Comparison of ENCODE assay signal across 1 cellular context in the genomic region with DNA sequence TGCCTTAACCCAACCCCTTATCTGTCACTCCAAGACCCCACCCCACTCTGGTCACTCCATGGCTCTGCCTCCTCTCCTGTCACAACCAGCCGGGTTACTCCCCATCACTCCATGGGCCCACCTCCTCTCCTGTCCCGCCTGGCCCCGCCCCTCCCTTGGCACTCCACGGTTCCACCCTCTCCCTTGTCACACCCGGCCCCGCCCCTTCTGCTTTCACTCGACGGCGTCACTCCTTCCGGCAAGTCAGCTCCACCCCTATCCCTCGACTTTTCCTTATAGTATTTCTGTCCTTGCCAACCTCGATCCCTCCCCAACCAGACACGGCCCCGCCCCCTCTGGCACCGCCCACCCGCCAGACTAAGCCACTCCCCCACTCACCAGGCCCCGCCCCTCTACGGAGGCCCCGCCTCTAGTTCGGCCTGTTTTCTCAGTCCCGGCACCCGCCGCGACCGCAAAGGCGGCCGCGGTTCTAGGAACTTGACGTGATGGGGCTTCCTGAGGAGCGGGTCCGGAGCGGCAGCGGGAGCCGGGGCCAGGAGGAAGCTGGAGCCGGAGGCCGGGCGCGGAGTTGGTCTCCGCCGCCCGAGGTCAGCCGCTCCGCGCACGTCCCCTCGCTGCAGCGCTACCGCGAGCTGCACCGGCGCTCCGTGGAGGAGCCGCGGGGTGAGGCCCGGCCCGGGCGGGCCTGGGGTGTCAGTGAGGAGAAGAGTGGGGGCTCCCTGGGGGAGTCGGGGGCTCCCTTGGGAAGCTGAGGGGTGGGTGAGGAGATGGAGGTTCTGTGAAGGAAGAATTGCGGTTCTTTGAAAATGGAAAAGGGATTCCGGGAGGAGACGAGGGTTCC.
TF ChIP-seq lines count a peak whose summit lies in the region.

A gene with protein sequence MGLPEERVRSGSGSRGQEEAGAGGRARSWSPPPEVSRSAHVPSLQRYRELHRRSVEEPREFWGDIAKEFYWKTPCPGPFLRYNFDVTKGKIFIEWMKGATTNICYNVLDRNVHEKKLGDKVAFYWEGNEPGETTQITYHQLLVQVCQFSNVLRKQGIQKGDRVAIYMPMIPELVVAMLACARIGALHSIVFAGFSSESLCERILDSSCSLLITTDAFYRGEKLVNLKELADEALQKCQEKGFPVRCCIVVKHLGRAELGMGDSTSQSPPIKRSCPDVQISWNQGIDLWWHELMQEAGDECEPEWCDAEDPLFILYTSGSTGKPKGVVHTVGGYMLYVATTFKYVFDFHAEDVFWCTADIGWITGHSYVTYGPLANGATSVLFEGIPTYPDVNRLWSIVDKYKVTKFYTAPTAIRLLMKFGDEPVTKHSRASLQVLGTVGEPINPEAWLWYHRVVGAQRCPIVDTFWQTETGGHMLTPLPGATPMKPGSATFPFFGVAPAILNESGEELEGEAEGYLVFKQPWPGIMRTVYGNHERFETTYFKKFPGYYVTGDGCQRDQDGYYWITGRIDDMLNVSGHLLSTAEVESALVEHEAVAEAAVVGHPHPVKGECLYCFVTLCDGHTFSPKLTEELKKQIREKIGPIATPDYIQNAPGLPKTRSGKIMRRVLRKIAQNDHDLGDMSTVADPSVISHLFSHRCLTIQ (plus strand): TSS at position 452 of the 841 bp plus-strand sequence. CDS start 34 bp downstream, at position 486.

TF ChIP-seq in HepG2, 621 proteins besides CTCF, POLR2A, EP300 and RAD21 (continued from another document and continues in another):
- TF ChIP-seq, protein P1, sequence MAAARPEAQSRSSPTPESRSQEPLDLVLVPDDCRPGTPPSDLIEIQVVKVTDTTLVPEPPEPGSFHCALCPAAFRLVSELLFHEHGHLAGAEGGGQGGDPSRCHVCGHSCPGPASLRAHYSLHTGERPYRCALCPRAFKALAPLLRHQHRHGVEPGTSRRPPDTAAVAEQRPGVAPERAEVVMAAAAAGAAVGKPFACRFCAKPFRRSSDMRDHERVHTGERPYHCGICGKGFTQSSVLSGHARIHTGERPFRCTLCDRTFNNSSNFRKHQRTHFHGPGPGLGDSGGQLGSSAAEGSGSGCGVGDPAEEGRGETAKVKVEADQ (CRISPR knock-in tag; IDR thresholded peaks at IDR 0.05; ENCODE audit: borderline replicate concordance) = no peak; the same call in 1 of the 2 replicates
- TF ChIP-seq CENPT (CRISPR knock-in tag; IDR thresholded peaks at IDR 0.05; ENCODE audit: low read depth) = no peak
- TF ChIP-seq ZNF331 (CRISPR knock-in tag; IDR thresholded peaks at IDR 0.05) = peak; percentile 44; the same call in 1 of the 2 replicates
- TF ChIP-seq ZNF468 (CRISPR knock-in tag; IDR thresholded peaks at IDR 0.05) = no peak
- TF ChIP-seq ATF7 (IDR thresholded peaks at IDR 0.05) = peak; percentile 13; the same call in 1 of the 2 replicates
- TF ChIP-seq ATF7 (CRISPR knock-in tag; IDR thresholded peaks at IDR 0.05) = no peak
- TF ChIP-seq HOXA3 (CRISPR knock-in tag; IDR thresholded peaks at IDR 0.05) = no peak; the same call in none of the 2 replicates
- TF ChIP-seq TMF1 (CRISPR knock-in tag; IDR thresholded peaks at IDR 0.05; ENCODE audit: low read depth) = peak; percentile 72; the same call in 1 of the 2 replicates
- no peak for TF ChIP-seq NFE2 (CRISPR knock-in tag; IDR thresholded peaks at IDR 0.05)
- TF ChIP-seq PRMT3 (CRISPR knock-in tag; IDR thresholded peaks at IDR 0.05; ENCODE audit: borderline replicate concordance, low read depth) = no peak
- no peak; the same call in 1 of the 2 replicates for TF ChIP-seq IRF2 (CRISPR knock-in tag; IDR thresholded peaks at IDR 0.05)
- peak; percentile 85; the same call in 1 of the 2 replicates for TF ChIP-seq ZNF616 (CRISPR knock-in tag; IDR thresholded peaks at IDR 0.05; ENCODE audit: low read depth)
- TF ChIP-seq ZNF431 (CRISPR knock-in tag; IDR thresholded peaks at IDR 0.05; ENCODE audit: borderline replicate concordance, low read depth) = no peak; the same call in 1 of the 2 replicates
- TF ChIP-seq MED8 (CRISPR knock-in tag; IDR thresholded peaks at IDR 0.05; ENCODE audit: insufficient replicate concordance) = peak; percentile 20
- TF ChIP-seq, protein P2, sequence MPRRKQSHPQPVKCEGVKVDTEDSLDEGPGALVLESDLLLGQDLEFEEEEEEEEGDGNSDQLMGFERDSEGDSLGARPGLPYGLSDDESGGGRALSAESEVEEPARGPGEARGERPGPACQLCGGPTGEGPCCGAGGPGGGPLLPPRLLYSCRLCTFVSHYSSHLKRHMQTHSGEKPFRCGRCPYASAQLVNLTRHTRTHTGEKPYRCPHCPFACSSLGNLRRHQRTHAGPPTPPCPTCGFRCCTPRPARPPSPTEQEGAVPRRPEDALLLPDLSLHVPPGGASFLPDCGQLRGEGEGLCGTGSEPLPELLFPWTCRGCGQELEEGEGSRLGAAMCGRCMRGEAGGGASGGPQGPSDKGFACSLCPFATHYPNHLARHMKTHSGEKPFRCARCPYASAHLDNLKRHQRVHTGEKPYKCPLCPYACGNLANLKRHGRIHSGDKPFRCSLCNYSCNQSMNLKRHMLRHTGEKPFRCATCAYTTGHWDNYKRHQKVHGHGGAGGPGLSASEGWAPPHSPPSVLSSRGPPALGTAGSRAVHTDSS (CRISPR knock-in tag; conservative IDR thresholded peaks at IDR 0.05) = no peak
- TF ChIP-seq MIER3 (CRISPR knock-in tag; IDR thresholded peaks at IDR 0.05; ENCODE audit: borderline replicate concordance) = no peak
- TF ChIP-seq IKZF4 (CRISPR knock-in tag; IDR thresholded peaks at IDR 0.05; ENCODE audit: borderline replicate concordance, low read depth, not compliant biosample characterization) = no peak
- TF ChIP-seq ZNF34 (CRISPR knock-in tag; IDR thresholded peaks at IDR 0.05; ENCODE audit: borderline replicate concordance) = peak; percentile 64; the same call in 1 of the 2 replicates
- TF ChIP-seq, protein P3, sequence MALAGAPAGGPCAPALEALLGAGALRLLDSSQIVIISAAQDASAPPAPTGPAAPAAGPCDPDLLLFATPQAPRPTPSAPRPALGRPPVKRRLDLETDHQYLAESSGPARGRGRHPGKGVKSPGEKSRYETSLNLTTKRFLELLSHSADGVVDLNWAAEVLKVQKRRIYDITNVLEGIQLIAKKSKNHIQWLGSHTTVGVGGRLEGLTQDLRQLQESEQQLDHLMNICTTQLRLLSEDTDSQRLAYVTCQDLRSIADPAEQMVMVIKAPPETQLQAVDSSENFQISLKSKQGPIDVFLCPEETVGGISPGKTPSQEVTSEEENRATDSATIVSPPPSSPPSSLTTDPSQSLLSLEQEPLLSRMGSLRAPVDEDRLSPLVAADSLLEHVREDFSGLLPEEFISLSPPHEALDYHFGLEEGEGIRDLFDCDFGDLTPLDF (CRISPR knock-in tag; IDR thresholded peaks at IDR 0.05) = 0 out of 2 replicates have a peak, but pooled peaks have one; percentile 30
- TF ChIP-seq ZSCAN29 (CRISPR knock-in tag; conservative IDR thresholded peaks at IDR 0.05) = peak; percentile 55; the same call in 1 of the 2 replicates
- TF ChIP-seq, protein P4, sequence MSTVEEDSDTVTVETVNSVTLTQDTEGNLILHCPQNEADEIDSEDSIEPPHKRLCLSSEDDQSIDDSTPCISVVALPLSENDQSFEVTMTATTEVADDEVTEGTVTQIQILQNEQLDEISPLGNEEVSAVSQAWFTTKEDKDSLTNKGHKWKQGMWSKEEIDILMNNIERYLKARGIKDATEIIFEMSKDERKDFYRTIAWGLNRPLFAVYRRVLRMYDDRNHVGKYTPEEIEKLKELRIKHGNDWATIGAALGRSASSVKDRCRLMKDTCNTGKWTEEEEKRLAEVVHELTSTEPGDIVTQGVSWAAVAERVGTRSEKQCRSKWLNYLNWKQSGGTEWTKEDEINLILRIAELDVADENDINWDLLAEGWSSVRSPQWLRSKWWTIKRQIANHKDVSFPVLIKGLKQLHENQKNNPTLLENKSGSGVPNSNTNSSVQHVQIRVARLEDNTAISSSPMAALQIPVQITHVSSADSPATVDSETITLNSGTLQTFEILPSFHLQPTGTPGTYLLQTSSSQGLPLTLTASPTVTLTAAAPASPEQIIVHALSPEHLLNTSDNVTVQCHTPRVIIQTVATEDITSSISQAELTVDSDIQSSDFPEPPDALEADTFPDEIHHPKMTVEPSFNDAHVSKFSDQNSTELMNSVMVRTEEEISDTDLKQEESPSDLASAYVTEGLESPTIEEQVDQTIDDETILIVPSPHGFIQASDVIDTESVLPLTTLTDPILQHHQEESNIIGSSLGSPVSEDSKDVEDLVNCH (CRISPR knock-in tag; IDR thresholded peaks at IDR 0.05) = no peak
- no peak for TF ChIP-seq ZNF792 (CRISPR knock-in tag; IDR thresholded peaks at IDR 0.05)
- TF ChIP-seq, protein P5, sequence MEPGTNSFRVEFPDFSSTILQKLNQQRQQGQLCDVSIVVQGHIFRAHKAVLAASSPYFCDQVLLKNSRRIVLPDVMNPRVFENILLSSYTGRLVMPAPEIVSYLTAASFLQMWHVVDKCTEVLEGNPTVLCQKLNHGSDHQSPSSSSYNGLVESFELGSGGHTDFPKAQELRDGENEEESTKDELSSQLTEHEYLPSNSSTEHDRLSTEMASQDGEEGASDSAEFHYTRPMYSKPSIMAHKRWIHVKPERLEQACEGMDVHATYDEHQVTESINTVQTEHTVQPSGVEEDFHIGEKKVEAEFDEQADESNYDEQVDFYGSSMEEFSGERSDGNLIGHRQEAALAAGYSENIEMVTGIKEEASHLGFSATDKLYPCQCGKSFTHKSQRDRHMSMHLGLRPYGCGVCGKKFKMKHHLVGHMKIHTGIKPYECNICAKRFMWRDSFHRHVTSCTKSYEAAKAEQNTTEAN (CRISPR knock-in tag; conservative IDR thresholded peaks at IDR 0.05) = peak; percentile 52
- TF ChIP-seq KDM3A (CRISPR knock-in tag; IDR thresholded peaks at IDR 0.05; ENCODE audit: low read depth) = no peak
- TF ChIP-seq, protein P6, sequence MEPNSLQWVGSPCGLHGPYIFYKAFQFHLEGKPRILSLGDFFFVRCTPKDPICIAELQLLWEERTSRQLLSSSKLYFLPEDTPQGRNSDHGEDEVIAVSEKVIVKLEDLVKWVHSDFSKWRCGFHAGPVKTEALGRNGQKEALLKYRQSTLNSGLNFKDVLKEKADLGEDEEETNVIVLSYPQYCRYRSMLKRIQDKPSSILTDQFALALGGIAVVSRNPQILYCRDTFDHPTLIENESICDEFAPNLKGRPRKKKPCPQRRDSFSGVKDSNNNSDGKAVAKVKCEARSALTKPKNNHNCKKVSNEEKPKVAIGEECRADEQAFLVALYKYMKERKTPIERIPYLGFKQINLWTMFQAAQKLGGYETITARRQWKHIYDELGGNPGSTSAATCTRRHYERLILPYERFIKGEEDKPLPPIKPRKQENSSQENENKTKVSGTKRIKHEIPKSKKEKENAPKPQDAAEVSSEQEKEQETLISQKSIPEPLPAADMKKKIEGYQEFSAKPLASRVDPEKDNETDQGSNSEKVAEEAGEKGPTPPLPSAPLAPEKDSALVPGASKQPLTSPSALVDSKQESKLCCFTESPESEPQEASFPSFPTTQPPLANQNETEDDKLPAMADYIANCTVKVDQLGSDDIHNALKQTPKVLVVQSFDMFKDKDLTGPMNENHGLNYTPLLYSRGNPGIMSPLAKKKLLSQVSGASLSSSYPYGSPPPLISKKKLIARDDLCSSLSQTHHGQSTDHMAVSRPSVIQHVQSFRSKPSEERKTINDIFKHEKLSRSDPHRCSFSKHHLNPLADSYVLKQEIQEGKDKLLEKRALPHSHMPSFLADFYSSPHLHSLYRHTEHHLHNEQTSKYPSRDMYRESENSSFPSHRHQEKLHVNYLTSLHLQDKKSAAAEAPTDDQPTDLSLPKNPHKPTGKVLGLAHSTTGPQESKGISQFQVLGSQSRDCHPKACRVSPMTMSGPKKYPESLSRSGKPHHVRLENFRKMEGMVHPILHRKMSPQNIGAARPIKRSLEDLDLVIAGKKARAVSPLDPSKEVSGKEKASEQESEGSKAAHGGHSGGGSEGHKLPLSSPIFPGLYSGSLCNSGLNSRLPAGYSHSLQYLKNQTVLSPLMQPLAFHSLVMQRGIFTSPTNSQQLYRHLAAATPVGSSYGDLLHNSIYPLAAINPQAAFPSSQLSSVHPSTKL (CRISPR knock-in tag; IDR thresholded peaks at IDR 0.05) = 0 out of 2 replicates have a peak, but pooled peaks have one; percentile 3
- no peak for TF ChIP-seq ZNF782 (CRISPR knock-in tag; IDR thresholded peaks at IDR 0.05; ENCODE audit: borderline replicate concordance)
- TF ChIP-seq, protein P7, sequence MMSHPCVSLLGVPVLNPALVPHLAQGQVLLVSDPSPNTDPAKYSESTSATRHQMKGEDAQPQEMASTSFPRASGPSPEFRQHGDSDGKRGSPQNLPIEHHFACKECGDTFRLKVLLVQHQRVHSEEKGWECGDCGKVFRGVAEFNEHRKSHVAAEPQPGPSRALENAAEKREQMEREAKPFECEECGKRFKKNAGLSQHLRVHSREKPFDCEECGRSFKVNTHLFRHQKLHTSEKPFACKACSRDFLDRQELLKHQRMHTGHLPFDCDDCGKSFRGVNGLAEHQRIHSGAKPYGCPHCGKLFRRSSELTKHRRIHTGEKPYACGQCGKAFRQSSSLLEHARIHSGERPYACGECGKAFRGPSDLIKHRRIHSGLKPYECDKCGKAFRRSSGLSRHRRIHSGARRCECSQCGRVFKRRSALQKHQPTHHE (CRISPR knock-in tag; IDR thresholded peaks at IDR 0.05; ENCODE audit: borderline replicate concordance) = no peak; the same call in 1 of the 2 replicates
- TF ChIP-seq, protein P8, sequence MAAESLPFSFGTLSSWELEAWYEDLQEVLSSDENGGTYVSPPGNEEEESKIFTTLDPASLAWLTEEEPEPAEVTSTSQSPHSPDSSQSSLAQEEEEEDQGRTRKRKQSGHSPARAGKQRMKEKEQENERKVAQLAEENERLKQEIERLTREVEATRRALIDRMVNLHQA (CRISPR knock-in tag; IDR thresholded peaks at IDR 0.05) = no peak
- TF ChIP-seq JARID2 (CRISPR knock-in tag; IDR thresholded peaks at IDR 0.05; ENCODE audit: insufficient replicate concordance) = no peak
- TF ChIP-seq EED (CRISPR knock-in tag; IDR thresholded peaks at IDR 0.05) = peak; percentile 55; the same call in 1 of the 2 replicates
- TF ChIP-seq DPF2 (CRISPR knock-in tag; IDR thresholded peaks at IDR 0.05; ENCODE audit: borderline replicate concordance, low read depth) = no peak
- no peak for TF ChIP-seq MTF1 (CRISPR knock-in tag; IDR thresholded peaks at IDR 0.05)
- no peak for TF ChIP-seq POLR2AphosphoS2 (IDR thresholded peaks at IDR 0.05; ENCODE audit: low read depth, low read length)
- no peak for TF ChIP-seq SETDB1 (CRISPR knock-in tag; IDR thresholded peaks at IDR 0.05; ENCODE audit: borderline replicate concordance)
- no peak; the same call in 1 of the 2 replicates for TF ChIP-seq TGIF2 (CRISPR knock-in tag; IDR thresholded peaks at IDR 0.05)
- TF ChIP-seq ZNF850 (CRISPR knock-in tag; conservative IDR thresholded peaks at IDR 0.05) = no peak
- peak; percentile 78; the same call in 1 of the 2 replicates for TF ChIP-seq NFKB2 (CRISPR knock-in tag; IDR thresholded peaks at IDR 0.05; ENCODE audit: borderline replicate concordance)
- TF ChIP-seq STAT5B (CRISPR knock-in tag; IDR thresholded peaks at IDR 0.05) = peak; percentile 1; the same call in 1 of the 2 replicates
- TF ChIP-seq TOE1 (CRISPR knock-in tag; IDR thresholded peaks at IDR 0.05) = no peak
- TF ChIP-seq ZNF816 (CRISPR knock-in tag; IDR thresholded peaks at IDR 0.05; ENCODE audit: borderline replicate concordance) = peak; percentile 67; the same call in 1 of the 2 replicates
- TF ChIP-seq PHF20 (CRISPR knock-in tag; IDR thresholded peaks at IDR 0.05) = no peak; the same call in 1 of the 2 replicates
- no peak for TF ChIP-seq TCF7 (IDR thresholded peaks at IDR 0.05; ENCODE audit: low read depth)
- TF ChIP-seq HNF4G (IDR thresholded peaks at IDR 0.05; ENCODE audit: borderline replicate concordance, low read depth, low read length) = no peak
- no peak for TF ChIP-seq HNF4G (CRISPR knock-in tag; IDR thresholded peaks at IDR 0.05; ENCODE audit: borderline replicate concordance, low read depth)
- no peak for TF ChIP-seq ZNF180 (CRISPR knock-in tag; IDR thresholded peaks at IDR 0.05; ENCODE audit: borderline replicate concordance, low read depth)
- no peak for TF ChIP-seq ZMYM2 (CRISPR knock-in tag; IDR thresholded peaks at IDR 0.05)
